1 cellular context compared by ENCODE assay signal in the genomic region with DNA sequence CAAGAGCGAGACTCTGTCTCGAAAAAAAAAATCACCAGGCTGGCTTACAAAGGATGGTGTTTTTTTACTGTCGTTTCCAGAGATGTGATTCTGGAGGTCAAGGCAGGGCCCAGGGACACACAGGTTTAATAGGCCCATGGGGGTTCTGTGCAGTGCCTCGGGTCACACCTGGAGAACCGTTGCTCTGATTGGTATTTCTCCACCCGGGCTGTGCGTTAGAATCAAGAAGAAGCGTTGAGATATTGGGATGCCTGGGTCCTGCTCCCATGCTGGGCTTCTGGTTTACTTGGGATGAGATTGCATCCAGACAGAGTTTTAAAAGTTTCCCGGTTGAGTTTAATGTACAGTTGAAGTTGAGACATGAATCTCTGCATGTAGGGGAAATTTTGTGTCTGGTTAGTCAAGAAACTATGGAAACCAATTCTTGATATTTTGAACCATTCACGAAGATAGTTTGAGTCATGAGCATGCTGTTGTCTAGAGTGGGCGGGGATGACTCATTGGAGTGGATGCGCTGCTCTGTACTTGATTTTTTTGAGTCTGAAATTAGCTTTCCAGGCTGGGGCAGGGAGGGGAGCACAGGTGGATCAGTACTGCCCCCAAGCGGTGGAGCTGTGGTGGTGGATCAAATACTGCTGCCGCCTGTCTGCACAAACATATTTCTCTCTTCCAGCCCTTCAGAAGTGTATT.
A peak's percentile ranks its signal among the peaks of the same experiment; 100 is the strongest.
TF ChIP-seq lines count a peak whose summit lies in the region.

No MANE protein-coding gene starts in this region.

TF ChIP-seq in HepG2, 621 proteins besides CTCF, POLR2A, EP300 and RAD21 (continued from another document and continues in another):
- TF ChIP-seq, protein P1, sequence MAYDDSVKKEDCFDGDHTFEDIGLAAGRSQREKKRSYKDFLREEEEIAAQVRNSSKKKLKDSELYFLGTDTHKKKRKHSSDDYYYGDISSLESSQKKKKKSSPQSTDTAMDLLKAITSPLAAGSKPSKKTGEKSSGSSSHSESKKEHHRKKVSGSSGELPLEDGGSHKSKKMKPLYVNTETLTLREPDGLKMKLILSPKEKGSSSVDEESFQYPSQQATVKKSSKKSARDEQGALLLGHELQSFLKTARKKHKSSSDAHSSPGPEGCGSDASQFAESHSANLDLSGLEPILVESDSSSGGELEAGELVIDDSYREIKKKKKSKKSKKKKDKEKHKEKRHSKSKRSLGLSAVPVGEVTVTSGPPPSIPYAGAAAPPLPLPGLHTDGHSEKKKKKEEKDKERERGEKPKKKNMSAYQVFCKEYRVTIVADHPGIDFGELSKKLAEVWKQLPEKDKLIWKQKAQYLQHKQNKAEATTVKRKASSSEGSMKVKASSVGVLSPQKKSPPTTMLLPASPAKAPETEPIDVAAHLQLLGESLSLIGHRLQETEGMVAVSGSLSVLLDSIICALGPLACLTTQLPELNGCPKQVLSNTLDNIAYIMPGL (CRISPR knock-in tag; IDR thresholded peaks at IDR 0.05; ENCODE audit: borderline replicate concordance in 1 of 2, low read depth in 1 of 2), result peak in 1 of 2 experiments; percentile 75; a peak in 1 of 4 replicates
- peak; percentile 49; the same call in 1 of the 2 replicates for TF ChIP-seq ZSCAN25 (CRISPR knock-in tag; IDR thresholded peaks at IDR 0.05)
- TF ChIP-seq AHR (CRISPR knock-in tag; IDR thresholded peaks at IDR 0.05), result 0 out of 2 replicates have a peak, but pooled peaks have one; percentile 37
- TF ChIP-seq, protein P2, sequence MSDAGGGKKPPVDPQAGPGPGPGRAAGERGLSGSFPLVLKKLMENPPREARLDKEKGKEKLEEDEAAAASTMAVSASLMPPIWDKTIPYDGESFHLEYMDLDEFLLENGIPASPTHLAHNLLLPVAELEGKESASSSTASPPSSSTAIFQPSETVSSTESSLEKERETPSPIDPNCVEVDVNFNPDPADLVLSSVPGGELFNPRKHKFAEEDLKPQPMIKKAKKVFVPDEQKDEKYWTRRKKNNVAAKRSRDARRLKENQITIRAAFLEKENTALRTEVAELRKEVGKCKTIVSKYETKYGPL (CRISPR knock-in tag; IDR thresholded peaks at IDR 0.05), result no peak
- TF ChIP-seq, protein P3, sequence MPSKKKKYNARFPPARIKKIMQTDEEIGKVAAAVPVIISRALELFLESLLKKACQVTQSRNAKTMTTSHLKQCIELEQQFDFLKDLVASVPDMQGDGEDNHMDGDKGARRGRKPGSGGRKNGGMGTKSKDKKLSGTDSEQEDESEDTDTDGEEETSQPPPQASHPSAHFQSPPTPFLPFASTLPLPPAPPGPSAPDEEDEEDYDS (CRISPR knock-in tag; IDR thresholded peaks at IDR 0.05), result 0 out of 2 replicates have a peak, but pooled peaks have one; percentile 19
- no peak for TF ChIP-seq REXO4 (CRISPR knock-in tag; IDR thresholded peaks at IDR 0.05; ENCODE audit: borderline replicate concordance)
- peak; percentile 48 for TF ChIP-seq HDAC2 (CRISPR knock-in tag; IDR thresholded peaks at IDR 0.05)
- peak; percentile 37 for TF ChIP-seq ASH2L (IDR thresholded peaks at IDR 0.05; ENCODE audit: insufficient read length, low read depth, low read length)
- no peak for TF ChIP-seq ZNF468 (CRISPR knock-in tag; IDR thresholded peaks at IDR 0.05)
- peak; percentile 29; the same call in 1 of the 2 replicates for TF ChIP-seq SP5 (CRISPR knock-in tag; IDR thresholded peaks at IDR 0.05; ENCODE audit: borderline replicate concordance, low read depth)
- TF ChIP-seq ZKSCAN8 (CRISPR knock-in tag; IDR thresholded peaks at IDR 0.05; ENCODE audit: borderline replicate concordance), result 0 out of 2 replicates have a peak, but pooled peaks have one; percentile 18
- TF ChIP-seq POLR2AphosphoS2 (IDR thresholded peaks at IDR 0.05; ENCODE audit: low read depth, low read length), result no peak
- peak; percentile 45; the same call in 1 of the 2 replicates for TF ChIP-seq SALL2 (CRISPR knock-in tag; IDR thresholded peaks at IDR 0.05)
- TF ChIP-seq, protein P4, sequence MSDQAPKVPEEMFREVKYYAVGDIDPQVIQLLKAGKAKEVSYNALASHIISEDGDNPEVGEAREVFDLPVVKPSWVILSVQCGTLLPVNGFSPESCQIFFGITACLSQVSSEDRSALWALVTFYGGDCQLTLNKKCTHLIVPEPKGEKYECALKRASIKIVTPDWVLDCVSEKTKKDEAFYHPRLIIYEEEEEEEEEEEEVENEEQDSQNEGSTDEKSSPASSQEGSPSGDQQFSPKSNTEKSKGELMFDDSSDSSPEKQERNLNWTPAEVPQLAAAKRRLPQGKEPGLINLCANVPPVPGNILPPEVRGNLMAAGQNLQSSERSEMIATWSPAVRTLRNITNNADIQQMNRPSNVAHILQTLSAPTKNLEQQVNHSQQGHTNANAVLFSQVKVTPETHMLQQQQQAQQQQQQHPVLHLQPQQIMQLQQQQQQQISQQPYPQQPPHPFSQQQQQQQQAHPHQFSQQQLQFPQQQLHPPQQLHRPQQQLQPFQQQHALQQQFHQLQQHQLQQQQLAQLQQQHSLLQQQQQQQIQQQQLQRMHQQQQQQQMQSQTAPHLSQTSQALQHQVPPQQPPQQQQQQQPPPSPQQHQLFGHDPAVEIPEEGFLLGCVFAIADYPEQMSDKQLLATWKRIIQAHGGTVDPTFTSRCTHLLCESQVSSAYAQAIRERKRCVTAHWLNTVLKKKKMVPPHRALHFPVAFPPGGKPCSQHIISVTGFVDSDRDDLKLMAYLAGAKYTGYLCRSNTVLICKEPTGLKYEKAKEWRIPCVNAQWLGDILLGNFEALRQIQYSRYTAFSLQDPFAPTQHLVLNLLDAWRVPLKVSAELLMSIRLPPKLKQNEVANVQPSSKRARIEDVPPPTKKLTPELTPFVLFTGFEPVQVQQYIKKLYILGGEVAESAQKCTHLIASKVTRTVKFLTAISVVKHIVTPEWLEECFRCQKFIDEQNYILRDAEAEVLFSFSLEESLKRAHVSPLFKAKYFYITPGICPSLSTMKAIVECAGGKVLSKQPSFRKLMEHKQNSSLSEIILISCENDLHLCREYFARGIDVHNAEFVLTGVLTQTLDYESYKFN (CRISPR knock-in tag; conservative IDR thresholded peaks at IDR 0.05), result no peak
- no peak for TF ChIP-seq SOX6 (IDR thresholded peaks at IDR 0.05)
- peak; percentile 52; the same call in 1 of the 2 replicates for TF ChIP-seq SOX6 (CRISPR knock-in tag; IDR thresholded peaks at IDR 0.05)
- TF ChIP-seq RXRB (CRISPR knock-in tag; IDR thresholded peaks at IDR 0.05; ENCODE audit: borderline replicate concordance), result peak; percentile 48; the same call in 1 of the 2 replicates
- TF ChIP-seq, protein P5, sequence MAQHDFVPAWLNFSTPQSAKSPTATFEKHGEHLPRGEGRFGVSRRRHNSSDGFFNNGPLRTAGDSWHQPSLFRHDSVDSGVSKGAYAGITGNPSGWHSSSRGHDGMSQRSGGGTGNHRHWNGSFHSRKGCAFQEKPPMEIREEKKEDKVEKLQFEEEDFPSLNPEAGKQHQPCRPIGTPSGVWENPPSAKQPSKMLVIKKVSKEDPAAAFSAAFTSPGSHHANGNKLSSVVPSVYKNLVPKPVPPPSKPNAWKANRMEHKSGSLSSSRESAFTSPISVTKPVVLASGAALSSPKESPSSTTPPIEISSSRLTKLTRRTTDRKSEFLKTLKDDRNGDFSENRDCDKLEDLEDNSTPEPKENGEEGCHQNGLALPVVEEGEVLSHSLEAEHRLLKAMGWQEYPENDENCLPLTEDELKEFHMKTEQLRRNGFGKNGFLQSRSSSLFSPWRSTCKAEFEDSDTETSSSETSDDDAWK (CRISPR knock-in tag; IDR thresholded peaks at IDR 0.05), result no peak
- no peak for TF ChIP-seq ZNF44 (CRISPR knock-in tag; IDR thresholded peaks at IDR 0.05)
- TF ChIP-seq ZNF83 (CRISPR knock-in tag; IDR thresholded peaks at IDR 0.05; ENCODE audit: borderline replicate concordance), result peak; percentile 27; the same call in 1 of the 2 replicates
- peak; percentile 61 for TF ChIP-seq SAP130 (CRISPR knock-in tag; IDR thresholded peaks at IDR 0.05; ENCODE audit: low read depth)
- TF ChIP-seq, protein P6, sequence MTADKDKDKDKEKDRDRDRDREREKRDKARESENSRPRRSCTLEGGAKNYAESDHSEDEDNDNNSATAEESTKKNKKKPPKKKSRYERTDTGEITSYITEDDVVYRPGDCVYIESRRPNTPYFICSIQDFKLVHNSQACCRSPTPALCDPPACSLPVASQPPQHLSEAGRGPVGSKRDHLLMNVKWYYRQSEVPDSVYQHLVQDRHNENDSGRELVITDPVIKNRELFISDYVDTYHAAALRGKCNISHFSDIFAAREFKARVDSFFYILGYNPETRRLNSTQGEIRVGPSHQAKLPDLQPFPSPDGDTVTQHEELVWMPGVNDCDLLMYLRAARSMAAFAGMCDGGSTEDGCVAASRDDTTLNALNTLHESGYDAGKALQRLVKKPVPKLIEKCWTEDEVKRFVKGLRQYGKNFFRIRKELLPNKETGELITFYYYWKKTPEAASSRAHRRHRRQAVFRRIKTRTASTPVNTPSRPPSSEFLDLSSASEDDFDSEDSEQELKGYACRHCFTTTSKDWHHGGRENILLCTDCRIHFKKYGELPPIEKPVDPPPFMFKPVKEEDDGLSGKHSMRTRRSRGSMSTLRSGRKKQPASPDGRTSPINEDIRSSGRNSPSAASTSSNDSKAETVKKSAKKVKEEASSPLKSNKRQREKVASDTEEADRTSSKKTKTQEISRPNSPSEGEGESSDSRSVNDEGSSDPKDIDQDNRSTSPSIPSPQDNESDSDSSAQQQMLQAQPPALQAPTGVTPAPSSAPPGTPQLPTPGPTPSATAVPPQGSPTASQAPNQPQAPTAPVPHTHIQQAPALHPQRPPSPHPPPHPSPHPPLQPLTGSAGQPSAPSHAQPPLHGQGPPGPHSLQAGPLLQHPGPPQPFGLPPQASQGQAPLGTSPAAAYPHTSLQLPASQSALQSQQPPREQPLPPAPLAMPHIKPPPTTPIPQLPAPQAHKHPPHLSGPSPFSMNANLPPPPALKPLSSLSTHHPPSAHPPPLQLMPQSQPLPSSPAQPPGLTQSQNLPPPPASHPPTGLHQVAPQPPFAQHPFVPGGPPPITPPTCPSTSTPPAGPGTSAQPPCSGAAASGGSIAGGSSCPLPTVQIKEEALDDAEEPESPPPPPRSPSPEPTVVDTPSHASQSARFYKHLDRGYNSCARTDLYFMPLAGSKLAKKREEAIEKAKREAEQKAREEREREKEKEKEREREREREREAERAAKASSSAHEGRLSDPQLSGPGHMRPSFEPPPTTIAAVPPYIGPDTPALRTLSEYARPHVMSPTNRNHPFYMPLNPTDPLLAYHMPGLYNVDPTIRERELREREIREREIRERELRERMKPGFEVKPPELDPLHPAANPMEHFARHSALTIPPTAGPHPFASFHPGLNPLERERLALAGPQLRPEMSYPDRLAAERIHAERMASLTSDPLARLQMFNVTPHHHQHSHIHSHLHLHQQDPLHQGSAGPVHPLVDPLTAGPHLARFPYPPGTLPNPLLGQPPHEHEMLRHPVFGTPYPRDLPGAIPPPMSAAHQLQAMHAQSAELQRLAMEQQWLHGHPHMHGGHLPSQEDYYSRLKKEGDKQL (CRISPR knock-in tag; IDR thresholded peaks at IDR 0.05; ENCODE audit: low read depth), result no peak
- TF ChIP-seq, protein P7, sequence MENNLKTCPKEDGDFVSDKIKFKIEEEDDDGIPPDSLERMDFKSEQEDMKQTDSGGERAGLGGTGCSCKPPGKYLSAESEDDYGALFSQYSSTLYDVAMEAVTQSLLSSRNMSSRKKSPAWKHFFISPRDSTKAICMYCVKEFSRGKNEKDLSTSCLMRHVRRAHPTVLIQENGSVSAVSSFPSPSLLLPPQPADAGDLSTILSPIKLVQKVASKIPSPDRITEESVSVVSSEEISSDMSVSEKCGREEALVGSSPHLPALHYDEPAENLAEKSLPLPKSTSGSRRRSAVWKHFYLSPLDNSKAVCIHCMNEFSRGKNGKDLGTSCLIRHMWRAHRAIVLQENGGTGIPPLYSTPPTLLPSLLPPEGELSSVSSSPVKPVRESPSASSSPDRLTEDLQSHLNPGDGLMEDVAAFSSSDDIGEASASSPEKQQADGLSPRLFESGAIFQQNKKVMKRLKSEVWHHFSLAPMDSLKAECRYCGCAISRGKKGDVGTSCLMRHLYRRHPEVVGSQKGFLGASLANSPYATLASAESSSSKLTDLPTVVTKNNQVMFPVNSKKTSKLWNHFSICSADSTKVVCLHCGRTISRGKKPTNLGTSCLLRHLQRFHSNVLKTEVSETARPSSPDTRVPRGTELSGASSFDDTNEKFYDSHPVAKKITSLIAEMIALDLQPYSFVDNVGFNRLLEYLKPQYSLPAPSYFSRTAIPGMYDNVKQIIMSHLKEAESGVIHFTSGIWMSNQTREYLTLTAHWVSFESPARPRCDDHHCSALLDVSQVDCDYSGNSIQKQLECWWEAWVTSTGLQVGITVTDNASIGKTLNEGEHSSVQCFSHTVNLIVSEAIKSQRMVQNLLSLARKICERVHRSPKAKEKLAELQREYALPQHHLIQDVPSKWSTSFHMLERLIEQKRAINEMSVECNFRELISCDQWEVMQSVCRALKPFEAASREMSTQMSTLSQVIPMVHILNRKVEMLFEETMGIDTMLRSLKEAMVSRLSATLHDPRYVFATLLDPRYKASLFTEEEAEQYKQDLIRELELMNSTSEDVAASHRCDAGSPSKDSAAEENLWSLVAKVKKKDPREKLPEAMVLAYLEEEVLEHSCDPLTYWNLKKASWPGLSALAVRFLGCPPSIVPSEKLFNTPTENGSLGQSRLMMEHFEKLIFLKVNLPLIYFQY (CRISPR knock-in tag; IDR thresholded peaks at IDR 0.05; ENCODE audit: borderline replicate concordance), result no peak
- no peak for TF ChIP-seq REPIN1 (CRISPR knock-in tag; IDR thresholded peaks at IDR 0.05; ENCODE audit: borderline replicate concordance, low read depth)
- no peak for TF ChIP-seq LCORL (IDR thresholded peaks at IDR 0.05)
- TF ChIP-seq LCORL (CRISPR knock-in tag; IDR thresholded peaks at IDR 0.05), result peak; percentile 79
- peak; percentile 20; the same call in 1 of the 2 replicates for TF ChIP-seq HOXA3 (CRISPR knock-in tag; IDR thresholded peaks at IDR 0.05)
- TF ChIP-seq, protein P8, sequence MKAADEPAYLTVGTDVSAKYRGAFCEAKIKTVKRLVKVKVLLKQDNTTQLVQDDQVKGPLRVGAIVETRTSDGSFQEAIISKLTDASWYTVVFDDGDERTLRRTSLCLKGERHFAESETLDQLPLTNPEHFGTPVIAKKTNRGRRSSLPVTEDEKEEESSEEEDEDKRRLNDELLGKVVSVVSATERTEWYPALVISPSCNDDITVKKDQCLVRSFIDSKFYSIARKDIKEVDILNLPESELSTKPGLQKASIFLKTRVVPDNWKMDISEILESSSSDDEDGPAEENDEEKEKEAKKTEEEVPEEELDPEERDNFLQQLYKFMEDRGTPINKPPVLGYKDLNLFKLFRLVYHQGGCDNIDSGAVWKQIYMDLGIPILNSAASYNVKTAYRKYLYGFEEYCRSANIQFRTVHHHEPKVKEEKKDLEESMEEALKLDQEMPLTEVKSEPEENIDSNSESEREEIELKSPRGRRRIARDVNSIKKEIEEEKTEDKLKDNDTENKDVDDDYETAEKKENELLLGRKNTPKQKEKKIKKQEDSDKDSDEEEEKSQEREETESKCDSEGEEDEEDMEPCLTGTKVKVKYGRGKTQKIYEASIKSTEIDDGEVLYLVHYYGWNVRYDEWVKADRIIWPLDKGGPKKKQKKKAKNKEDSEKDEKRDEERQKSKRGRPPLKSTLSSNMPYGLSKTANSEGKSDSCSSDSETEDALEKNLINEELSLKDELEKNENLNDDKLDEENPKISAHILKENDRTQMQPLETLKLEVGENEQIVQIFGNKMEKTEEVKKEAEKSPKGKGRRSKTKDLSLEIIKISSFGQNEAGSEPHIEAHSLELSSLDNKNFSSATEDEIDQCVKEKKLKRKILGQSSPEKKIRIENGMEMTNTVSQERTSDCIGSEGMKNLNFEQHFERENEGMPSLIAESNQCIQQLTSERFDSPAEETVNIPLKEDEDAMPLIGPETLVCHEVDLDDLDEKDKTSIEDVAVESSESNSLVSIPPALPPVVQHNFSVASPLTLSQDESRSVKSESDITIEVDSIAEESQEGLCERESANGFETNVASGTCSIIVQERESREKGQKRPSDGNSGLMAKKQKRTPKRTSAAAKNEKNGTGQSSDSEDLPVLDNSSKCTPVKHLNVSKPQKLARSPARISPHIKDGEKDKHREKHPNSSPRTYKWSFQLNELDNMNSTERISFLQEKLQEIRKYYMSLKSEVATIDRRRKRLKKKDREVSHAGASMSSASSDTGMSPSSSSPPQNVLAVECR (CRISPR knock-in tag; IDR thresholded peaks at IDR 0.05; ENCODE audit: borderline replicate concordance), result 0 out of 2 replicates have a peak, but pooled peaks have one; percentile 30
- no peak for TF ChIP-seq SYNCRIP (IDR thresholded peaks at IDR 0.05; ENCODE audit: insufficient read depth, low read depth, low read length)
- peak; percentile 63; the same call in 1 of the 2 replicates for TF ChIP-seq ERF (CRISPR knock-in tag; IDR thresholded peaks at IDR 0.05)
